In the genomic region with DNA sequence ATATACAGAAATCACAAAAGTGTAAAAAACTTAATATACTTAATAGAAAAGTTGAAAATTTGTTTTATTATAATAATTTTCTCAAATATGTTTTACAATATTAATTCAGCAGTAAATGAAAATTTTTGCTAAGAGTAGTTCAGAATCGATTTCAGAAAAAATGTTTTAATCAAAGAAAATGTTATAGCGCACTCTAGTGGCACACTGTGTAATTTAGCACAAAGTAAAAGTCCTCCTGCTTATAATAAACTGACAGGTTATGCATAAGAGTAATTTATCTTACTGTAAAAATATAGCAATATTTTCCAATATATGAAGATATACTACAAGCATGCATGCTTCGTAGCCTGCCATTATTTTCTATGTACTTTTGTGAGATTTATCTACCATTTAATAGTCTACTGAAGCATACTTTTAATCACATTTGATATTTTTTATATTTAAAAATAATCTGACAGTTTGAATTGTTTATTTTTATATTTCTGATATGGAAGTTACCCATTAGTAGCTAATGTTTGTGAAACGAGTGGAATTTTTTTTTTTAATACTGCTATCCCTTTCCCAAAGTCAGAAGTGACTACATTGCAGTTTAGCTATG, we compare ENCODE assay signal across 8 cellular contexts.
DNase-seq lines count a peak whose midpoint lies in the region; ATAC-seq, FAIRE-seq and TF ChIP-seq lines count a peak whose summit lies in the region.

No MANE protein-coding gene starts in this region.

- H3K9ac ChIP-seq in OCI-LY3 (ENCODE audit: low read length) = no peak overlapping the region

- H3K27me3 ChIP-seq in OCI-LY3 (ENCODE audit: low read depth, low read length) (no peaks in the 10 kb centered on the region), MG63 (no peaks in the 10 kb centered on the region), tibial artery (no peaks in the 10 kb centered on the region)

- peak in 1 of 2 experiments; percentile 23 for DNase-seq in A549 (ENCODE audit: low read depth in 1 of 2, low spot score in 1 of 2)
- no peak for DNase-seq in GM12864 (ENCODE audit: low read depth)
- DNase-seq in foreskin fibroblast = peak in 1 of 2 donors; percentile 2
- no peak for DNase-seq in activated T-helper 2 cell treated with anti-CD3 and anti-CD28 coated beads, Interferon-gamma antibody, Interleukin-2, Interleukin-4, amounts not matched to agents 10 μg/mL and 5 μg/mL and 100 μg/mL, durations not matched to agents 14 hours and 24 hours and 36 hours (ENCODE audit: low spot score)
- DNase-seq in MG63 = no peak
- DNase-seq in NCI-H1436 treated with DMSO at 0.1 percent for 48 hours (lab: John Stamatoyannopoulos, UW) = no peak
- DNase-seq in tibial artery = no peak

- ATAC-seq in A549 = no peak

- no peak for TF ChIP-seq POLR2A in A549 (IDR thresholded peaks at IDR 0.05; ENCODE audit: low read length)

- no peak overlapping the region for H3K27ac Mint-ChIP-seq in activated T-helper 2 cell treated with anti-CD3 and anti-CD28 coated beads, Interferon-gamma antibody, Interleukin-2, Interleukin-4, amounts not matched to agents 10 μg/mL and 5 μg/mL and 100 μg/mL, durations not matched to agents 14 hours and 24 hours and 36 hours

- POLR2A ChIA-PET in A549 (lab: Yijun Ruan, JAX) = no interaction called here

- H3K4me1 ChIP-seq in A549 (no peaks in the 10 kb centered on the region), OCI-LY3 (ENCODE audit: low read length) (no peaks in the 10 kb centered on the region), tibial artery (no peaks in the 10 kb centered on the region)

- H3K27me3 Mint-ChIP-seq in activated T-helper 2 cell treated with anti-CD3 and anti-CD28 coated beads, Interferon-gamma antibody, Interleukin-2, Interleukin-4, amounts not matched to agents 10 μg/mL and 5 μg/mL and 100 μg/mL, durations not matched to agents 14 hours and 24 hours and 36 hours (ENCODE audit: low read depth) = no peaks in the 10 kb centered on the region

- H4K20me1 ChIP-seq in OCI-LY3 (ENCODE audit: insufficient read depth, low read length) = no peaks in the 10 kb centered on the region

- peak; percentile 48 to 57 for TF ChIP-seq RAD21 in A549 (conservative IDR thresholded peaks at IDR 0.05 in 1 of 2, IDR thresholded peaks at IDR 0.05 in 1 of 2)

- CTCF ChIA-PET in A549 (lab: Yijun Ruan, JAX) = interaction anchor here (0.6 kb wide), 1 partner anchor 13 kb away, joined by 4 read pairs; no protein-coding TSS in a partner anchor

- H3K9me3 ChIP-seq in A549 (no peaks in the 10 kb centered on the region), OCI-LY3 (ENCODE audit: insufficient read depth, low read length) (no peaks in the 10 kb centered on the region), MG63 (no peaks in the 10 kb centered on the region), tibial artery (no peaks in the 10 kb centered on the region)

- no peak overlapping the region for H3K27ac ChIP-seq in A549
- H3K27ac ChIP-seq in OCI-LY3 (ENCODE audit: low read length) = no peak overlapping the region
- no peak overlapping the region for H3K27ac ChIP-seq in tibial artery

- H3K4me3 ChIP-seq in A549 (no peak overlapping the region), GM12864 (ENCODE audit: low read depth, low read length) (no peak overlapping the region), OCI-LY3 (ENCODE audit: low read length) (no peak overlapping the region), foreskin fibroblast (ENCODE audit: low read depth in 1 of 2, low read length in 2 of 2) (no peak overlapping the region), MG63 (no peak overlapping the region), tibial artery (no peak overlapping the region)

- H3K4me2 ChIP-seq in A549 = no peak overlapping the region
- no peak overlapping the region for H3K4me2 ChIP-seq in OCI-LY3 (ENCODE audit: low read length)

- TF ChIP-seq CTCF in A549 (IDR thresholded peaks at IDR 0.05) (peak; percentile 54), GM12864 (IDR thresholded peaks at IDR 0.05; ENCODE audit: low read depth, low read length, missing control alignments) (peak; percentile 13), OCI-LY3 (IDR thresholded peaks at IDR 0.05; ENCODE audit: low read depth, low read length) (peak; percentile 54), foreskin fibroblast (IDR thresholded peaks at IDR 0.05; ENCODE audit: low read depth, low read length) (peak; percentile 22), tibial artery (IDR thresholded peaks at IDR 0.05) (no peak)

- H3K36me3 ChIP-seq in OCI-LY3 (replicated peaks; ENCODE audit: low read depth, low read length) (no peaks in the 10 kb centered on the region), MG63 (no peaks in the 10 kb centered on the region), tibial artery (no peaks in the 10 kb centered on the region)

- intact Hi-C loops in activated T-helper 2 cell treated with anti-CD3 and anti-CD28 coated beads, Interferon-gamma antibody, Interleukin-2, Interleukin-4, amounts not matched to agents 10 μg/mL and 5 μg/mL and 100 μg/mL, durations not matched to agents 14 hours and 24 hours and 36 hours (cut with micrococcal nuclease) = no loop called here
- intact Hi-C loops in tibial artery (cut with DNase I; ENCODE audit: low total_unique reads) = no loop called here

- TF ChIP-seq EP300 in A549 (IDR thresholded peaks at IDR 0.05) = no peak

- no peaks in the 10 kb centered on the region for H3K79me2 ChIP-seq in OCI-LY3 (ENCODE audit: low read length)

- FAIRE-seq in A549 (lab: Jason Lieb, UNC) = peak; percentile 96

- H3K4me3 Mint-ChIP-seq in activated T-helper 2 cell treated with anti-CD3 and anti-CD28 coated beads, Interferon-gamma antibody, Interleukin-2, Interleukin-4, amounts not matched to agents 10 μg/mL and 5 μg/mL and 100 μg/mL, durations not matched to agents 14 hours and 24 hours and 36 hours (ENCODE audit: low read depth) = no peak overlapping the region

- WGBS in A549 (ENCODE audit: missing lambda C conversion rate) = 2% methylated on average over 4 of the region's 4 CpGs

- H3K4me1 Mint-ChIP-seq in activated T-helper 2 cell treated with anti-CD3 and anti-CD28 coated beads, Interferon-gamma antibody, Interleukin-2, Interleukin-4, amounts not matched to agents 10 μg/mL and 5 μg/mL and 100 μg/mL, durations not matched to agents 14 hours and 24 hours and 36 hours (ENCODE audit: low read depth) = no peaks in the 10 kb centered on the region

- no peaks in the 10 kb centered on the region for H3K36me3 Mint-ChIP-seq in activated T-helper 2 cell treated with anti-CD3 and anti-CD28 coated beads, Interferon-gamma antibody, Interleukin-2, Interleukin-4, amounts not matched to agents 10 μg/mL and 5 μg/mL and 100 μg/mL, durations not matched to agents 14 hours and 24 hours and 36 hours (ENCODE audit: low read depth)

- H3K9me3 Mint-ChIP-seq in activated T-helper 2 cell treated with anti-CD3 and anti-CD28 coated beads, Interferon-gamma antibody, Interleukin-2, Interleukin-4, amounts not matched to agents 10 μg/mL and 5 μg/mL and 100 μg/mL, durations not matched to agents 14 hours and 24 hours and 36 hours = no peaks in the 10 kb centered on the region

- H2AFZ ChIP-seq in OCI-LY3 (ENCODE audit: low read depth, low read length) = no peak overlapping the region

TF ChIP-seq in A549, 52 proteins besides CTCF, POLR2A, EP300 and RAD21:
- TF ChIP-seq, protein P1, sequence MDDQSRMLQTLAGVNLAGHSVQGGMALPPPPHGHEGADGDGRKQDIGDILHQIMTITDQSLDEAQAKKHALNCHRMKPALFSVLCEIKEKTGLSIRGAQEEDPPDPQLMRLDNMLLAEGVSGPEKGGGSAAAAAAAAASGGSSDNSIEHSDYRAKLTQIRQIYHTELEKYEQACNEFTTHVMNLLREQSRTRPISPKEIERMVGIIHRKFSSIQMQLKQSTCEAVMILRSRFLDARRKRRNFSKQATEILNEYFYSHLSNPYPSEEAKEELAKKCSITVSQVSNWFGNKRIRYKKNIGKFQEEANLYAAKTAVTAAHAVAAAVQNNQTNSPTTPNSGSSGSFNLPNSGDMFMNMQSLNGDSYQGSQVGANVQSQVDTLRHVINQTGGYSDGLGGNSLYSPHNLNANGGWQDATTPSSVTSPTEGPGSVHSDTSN (IDR thresholded peaks at IDR 0.05) = no peak
- TF ChIP-seq SMC3 (IDR thresholded peaks at IDR 0.05) = peak; percentile 41; the same call in 2 of the 3 replicates

Comparison
In these comparisons a context has a peak if more than half of its experiments do, and no peak if none do; other contexts are left out.
1. CTCF ChIP-seq: peak in A549 (single experiment), GM12864 (single experiment), OCI-LY3 (single experiment) and foreskin fibroblast (single experiment); none in tibial artery (0 of 2).